ENCODE assay signal across 8 cellular contexts in genomic region chr2:204177977-204178522, GRCh38.
DNase-seq lines count a peak whose midpoint lies in the region; ATAC-seq and TF ChIP-seq lines count a peak whose summit lies in the region.

No MANE protein-coding gene starts in this region.

- H3K4me1 ChIP-seq in DND-41 (ENCODE audit: insufficient read depth, low read length) (no peaks in the 10 kb centered on the region), MM.1S (ENCODE audit: low read length) (no peaks in the 10 kb centered on the region), esophagus squamous epithelium (peaks cover 0 to 2% (median 0%) of the 10 kb centered on the region in 3 donors), trophoblast cell (ENCODE audit: control insufficient read depth in 1 of 2, insufficient read depth in 2 of 2, low read length in 2 of 2) (no peaks in the 10 kb centered on the region)

- H4K91ac ChIP-seq in trophoblast cell (ENCODE audit: low read depth, low read length), result no peak overlapping the region

- no peak overlapping the region for H3K14ac ChIP-seq in trophoblast cell (ENCODE audit: low read length)

- peak; percentile 76 for TF ChIP-seq CTCF in DND-41 (IDR thresholded peaks at IDR 0.05; ENCODE audit: borderline replicate concordance, extremely low read depth, low read length, poor library complexity, severe bottlenecking)
- TF ChIP-seq CTCF in MM.1S (IDR thresholded peaks at IDR 0.05; ENCODE audit: low read length), result peak; percentile 70
- TF ChIP-seq CTCF in esophagus squamous epithelium (IDR thresholded peaks at IDR 0.05), result peak; percentile 19 to 59 (median 38)

- H2BK5ac ChIP-seq in trophoblast cell (ENCODE audit: low read depth, low read length, poor library complexity), result no peak overlapping the region

- H3K79me1 ChIP-seq in trophoblast cell (ENCODE audit: low read length), result no peaks in the 10 kb centered on the region

- H3K27ac ChIP-seq in DND-41 (ENCODE audit: low read length) (no peak overlapping the region), MM.1S (ENCODE audit: low read length) (no peak overlapping the region), esophagus squamous epithelium (no peak overlapping the region), trophoblast cell (ENCODE audit: low read depth, low read length) (no peak overlapping the region)

- H3K9ac ChIP-seq in DND-41 (ENCODE audit: low read depth, low read length) (no peak overlapping the region), MM.1S (ENCODE audit: low read length) (no peak overlapping the region), trophoblast cell (ENCODE audit: low read length) (no peak overlapping the region)

- H3K18ac ChIP-seq in trophoblast cell (ENCODE audit: low read length), result no peak overlapping the region

- H3K9me2 ChIP-seq in MM.1S (replicated peaks; ENCODE audit: insufficient read depth, low read length), result no peaks in the 10 kb centered on the region

- no peak overlapping the region for H4K8ac ChIP-seq in trophoblast cell (ENCODE audit: low read depth, low read length)

- H3F3A ChIP-seq in MM.1S (ENCODE audit: insufficient read depth, low read length), result no peaks in the 10 kb centered on the region

- intact Hi-C loops in esophagus squamous epithelium (cut with DNase I), result no loop called here

- no peak overlapping the region for H3K4me3 ChIP-seq in DND-41 (ENCODE audit: low read depth in 1 of 2, low read length in 2 of 2)
- H3K4me3 ChIP-seq in MM.1S (ENCODE audit: low read length), result no peak overlapping the region
- H3K4me3 ChIP-seq in esophagus squamous epithelium, result no peak overlapping the region
- no peak overlapping the region for H3K4me3 ChIP-seq in trophoblast cell (ENCODE audit: low read depth, low read length)

- peak; percentile 94 for ATAC-seq in DND-41 (ENCODE audit: insufficient read depth, low read depth)
- peak; percentile 75 for ATAC-seq in GM21528 (IDR thresholded peaks at IDR 0.05; ENCODE audit: low FRiP score, unreplicated experiment)

- no peak overlapping the region for H2BK120ac ChIP-seq in trophoblast cell (ENCODE audit: insufficient read depth, low read length, poor library complexity)

- no peaks in the 10 kb centered on the region for H3K79me2 ChIP-seq in DND-41 (ENCODE audit: insufficient read depth, low read length)
- no peaks in the 10 kb centered on the region for H3K79me2 ChIP-seq in MM.1S (ENCODE audit: low read length)
- no peaks in the 10 kb centered on the region for H3K79me2 ChIP-seq in trophoblast cell (ENCODE audit: control insufficient read depth, insufficient read depth, low read length, poor library complexity)

- H2AK5ac ChIP-seq in trophoblast cell (ENCODE audit: low read length), result no peak overlapping the region

- H2AFZ ChIP-seq in DND-41 (ENCODE audit: low read depth, low read length) (no peak overlapping the region), MM.1S (ENCODE audit: low read length) (no peak overlapping the region), trophoblast cell (ENCODE audit: insufficient read depth, low read length, poor library complexity) (no peak overlapping the region)

- H3K36me3 ChIP-seq in DND-41 (ENCODE audit: insufficient read depth, low read length) (no peaks in the 10 kb centered on the region), MM.1S (replicated peaks; ENCODE audit: insufficient read depth, low read length) (no peaks in the 10 kb centered on the region), esophagus squamous epithelium (no peaks in the 10 kb centered on the region), trophoblast cell (ENCODE audit: control insufficient read depth in 1 of 2, insufficient read depth in 2 of 2, low read length in 2 of 2) (no peaks in the 10 kb centered on the region)

- H3K9me3 ChIP-seq in DND-41 (ENCODE audit: insufficient read depth, low read length, severe bottlenecking) (no peaks in the 10 kb centered on the region), MM.1S (replicated peaks; ENCODE audit: insufficient read depth, low read length) (no peaks in the 10 kb centered on the region), esophagus squamous epithelium (no peaks in the 10 kb centered on the region), trophoblast cell (ENCODE audit: insufficient read depth, low read depth, low read length) (no peaks in the 10 kb centered on the region)

- no peak overlapping the region for H3K4ac ChIP-seq in trophoblast cell (ENCODE audit: low read depth, low read length)

- 83 to 96% methylated on average over 2 of the region's 3 CpGs for WGBS in esophagus squamous epithelium, 2 donors
- WGBS in trophoblast cell (ENCODE audit: extremely low coverage, insufficient coverage, insufficient read length), result no CpG with 5 or more reads among the region's 3 CpGs

- no peak overlapping the region for H3K23ac ChIP-seq in trophoblast cell (ENCODE audit: low read length)

- H4K20me1 ChIP-seq in DND-41 (ENCODE audit: insufficient read depth, low read length) (no peaks in the 10 kb centered on the region), MM.1S (ENCODE audit: insufficient read depth, low read length) (no peaks in the 10 kb centered on the region)

- no peak for TF ChIP-seq POLR2A in esophagus squamous epithelium (IDR thresholded peaks at IDR 0.05)

- H3K4me2 ChIP-seq in DND-41 (ENCODE audit: insufficient read depth, low read length) (no peak overlapping the region), MM.1S (ENCODE audit: low read depth, low read length) (no peak overlapping the region), trophoblast cell (ENCODE audit: low read length) (no peak overlapping the region)

- DNase-seq in DND-41 (peak; percentile 68), MM.1S (peak; percentile 45), esophagus squamous epithelium (lab: John Stamatoyannopoulos, UW) (no peak), trophoblast cell (peak; percentile 14 to 55), cerebellar nuclear complex (lab: John Stamatoyannopoulos, UW) (no peak), hippocampal formation (lab: John Stamatoyannopoulos, UW) (no peak)
- DNase-seq in activated CD8-positive, alpha-beta memory T cell treated with anti-CD3 and anti-CD28 coated beads for 4 hours (ENCODE audit: low read depth in 2 of 2), result peak; percentile 18 to 29

- no peak overlapping the region for H4K12ac ChIP-seq in trophoblast cell (ENCODE audit: low read depth, low read length)

- H3K27me3 ChIP-seq in DND-41 (ENCODE audit: insufficient read depth, low read length, poor library complexity) (peaks cover 15% of the 10 kb centered on the region), MM.1S (replicated peaks; ENCODE audit: insufficient read depth, low read length) (no peaks in the 10 kb centered on the region), esophagus squamous epithelium (peaks cover 0 to 5% (median 0%) of the 10 kb centered on the region in 4 donors), trophoblast cell (ENCODE audit: insufficient read depth, low read length) (no peaks in the 10 kb centered on the region)

- no peak overlapping the region for H2BK12ac ChIP-seq in trophoblast cell (ENCODE audit: low read length)

Comparison
In these comparisons a context has a peak if more than half of its experiments do, and no peak if none do; other contexts are left out.
1. DNase-seq: peak in DND-41 (single experiment), MM.1S (single experiment), activated CD8-positive, alpha-beta memory T cell treated with anti-CD3 and anti-CD28 coated beads for 4 hours (2 of 2) and trophoblast cell (2 of 2); none in esophagus squamous epithelium (single experiment), cerebellar nuclear complex (0 of 2) and hippocampal formation (0 of 2).
2. Peak in every context shown above with its lines, with median percentiles within 50 percentile points of each other: CTCF ChIP-seq.